ENCODE assay signal across 20 cellular contexts in genomic region chr10:131975796-131976195, GRCh38. TPM values are rescaled to one million over a fixed set of nuclear protein-coding genes. Genes with fewer than 3 reads are reported as not detected.
DNase-seq lines count a peak whose midpoint lies in the region; ATAC-seq, FAIRE-seq and TF ChIP-seq lines count a peak whose summit lies in the region.
"Had no signal": no experiment of that assay in that cellular context is flagged by ENCODE, and none has a peak within 500 bp of the region (broad histone marks: within the 10 kb centered on the region; RNA-seq: fewer than 3 reads in every experiment).

No MANE protein-coding gene starts in this region.

- H3K4me1 Mint-ChIP-seq in stimulated activated effector memory CD8-positive, alpha-beta T cell treated with anti-CD3 and anti-CD28 coated beads, Interleukin-12 subunit alpha, Interleukin-12 subunit beta, amount 100 ng/mL, for 72 hours: peaks cover 90% of the 10 kb centered on the region
- H3K4me1 Mint-ChIP-seq in natural killer cell: peaks cover 54 to 80% of the 10 kb centered on the region in 2 donors

- H3K36me3 ChIP-seq in cardiac muscle cell (peaks cover 34% of the 10 kb centered on the region), heart left ventricle (peaks cover 0 to 14% (median 7%) of the 10 kb centered on the region in 9 donors), IMR-90 (ENCODE audit: control insufficient read depth, insufficient read depth, low read length) (peaks cover 59% of the 10 kb centered on the region), GM12878 (ENCODE audit: control insufficient read depth in 2 of 2, insufficient read depth in 2 of 2, low read length in 1 of 2) (peaks cover 4 to 32% of the 10 kb centered on the region in 2 experiments)

- no peak overlapping the region for H3K56ac ChIP-seq in IMR-90 (ENCODE audit: extremely low read depth, insufficient read depth, low read length)

- no peaks in the 10 kb centered on the region for H3K9me3 Mint-ChIP-seq in stimulated activated effector memory CD8-positive, alpha-beta T cell treated with anti-CD3 and anti-CD28 coated beads, Interleukin-12 subunit alpha, Interleukin-12 subunit beta, amount 100 ng/mL, for 72 hours
- no peaks in the 10 kb centered on the region for H3K9me3 Mint-ChIP-seq in natural killer cell
- H3K9me3 Mint-ChIP-seq: naive B cell had no signal

- dilution Hi-C loops in IMR-90 (cut with HindIII; ENCODE audit: low sequenced_read_pairs, unreplicated experiment): no loop called here

- no peak overlapping the region for H3K14ac ChIP-seq in IMR-90 (replicated peaks; ENCODE audit: low read depth, low read length)

- no peaks in the 10 kb centered on the region for H3K9me3 ChIP-seq in cardiac muscle cell (ENCODE audit: low read depth)
- H3K9me3 ChIP-seq in heart left ventricle: no peaks in the 10 kb centered on the region
- H3K9me3 ChIP-seq in IMR-90 (ENCODE audit: control insufficient read depth, insufficient read depth, low read length): no peaks in the 10 kb centered on the region
- no peaks in the 10 kb centered on the region for H3K9me3 ChIP-seq in GM12878 (replicated peaks; ENCODE audit: control insufficient read depth, insufficient read depth, low read length)
- H3K9me3 ChIP-seq: HAP-1, Peyer's patch, vagina had no signal

- no peak overlapping the region for H2BK15ac ChIP-seq in IMR-90 (ENCODE audit: low read depth, low read length)

- CTCF ChIA-PET in IMR-90 (lab: Yijun Ruan, JAX) (interaction anchor here (1.2 kb wide), 1 partner anchor 47 kb away, joined by 4 read pairs; no protein-coding TSS in a partner anchor), GM12878 (lab: Yijun Ruan, JAX) (no interaction called here)

- peaks cover 4 to 88% of the 10 kb centered on the region in 2 experiments; a peak in 2 of 4 replicates for H3K79me1 ChIP-seq in IMR-90 (ENCODE audit: low read depth in 1 of 2, low read length in 2 of 2)

- H3K9ac ChIP-seq in IMR-90 (ENCODE audit: low read depth, low read length) (no peak overlapping the region), GM12878 (ENCODE audit: control insufficient read depth, insufficient read depth, low read length) (no peak overlapping the region)

- no peak overlapping the region for H2BK5ac ChIP-seq in IMR-90 (ENCODE audit: low read depth, low read length, poor library complexity, severe bottlenecking)

- TF ChIP-seq RAD21 in IMR-90 (IDR thresholded peaks at IDR 0.05; ENCODE audit: low read length): no peak
- no peak for TF ChIP-seq RAD21 in GM12878 (IDR thresholded peaks at IDR 0.05; ENCODE audit: insufficient read depth, low read depth, low read length)

- H3K4me2 ChIP-seq in IMR-90 (ENCODE audit: low read depth, low read length) (no peak overlapping the region), GM12878 (ENCODE audit: control insufficient read depth, insufficient read depth) (0 out of 2 replicates have a peak overlapping the region, but pooled peaks have one; percentile 12)

- H2AK9ac ChIP-seq in IMR-90 (replicated peaks; ENCODE audit: low read depth, low read length, poor library complexity): peak overlapping the region; percentile 3

- DNase-seq in cardiac muscle cell (ENCODE audit: low read depth in 1 of 2, low spot score in 1 of 2): no peak
- no peak for DNase-seq in heart left ventricle
- no peak for DNase-seq in IMR-90
- DNase-seq in GM12878 (ENCODE audit: low read depth, low spot score): no peak
- no peak for DNase-seq in stimulated activated effector memory CD8-positive, alpha-beta T cell treated with anti-CD3 and anti-CD28 coated beads, Interleukin-12 subunit alpha, Interleukin-12 subunit beta, amount 100 ng/mL, for 72 hours (ENCODE audit: low spot score in 2 of 2)
- DNase-seq in natural killer cell: no peak
- DNase-seq: activated CD4-positive, CD25-positive, alpha-beta regulatory T cell treated with anti-CD3 and anti-CD28 coated beads, Interleukin-2, amount 50 U/mL, for 72 hours; central memory CD4-positive, alpha-beta T cell; dermis blood vessel endothelial cell; GF-D8; left colon; naive B cell; NCI-H2107; NK-92 treated with Interleukin-12 subunit alpha and Interleukin-12 subunit beta, amount 100 ng/mL, for 24 hours; Peyer's patch; T1000 had no signal

- H4K91ac ChIP-seq in IMR-90 (ENCODE audit: insufficient read depth, low read depth, low read length): no peak overlapping the region

- H4K8ac ChIP-seq in IMR-90 (ENCODE audit: low read depth in 2 of 2, low read length in 2 of 2): no peak overlapping the region

- H3K18ac ChIP-seq in IMR-90 (ENCODE audit: low read depth, low read length): no peak overlapping the region

- no peak overlapping the region for H3K4ac ChIP-seq in IMR-90 (ENCODE audit: low read depth, low read length)

- H2AFZ ChIP-seq in IMR-90 (replicated peaks; ENCODE audit: low read length, poor library complexity): no peak overlapping the region
- no peak overlapping the region for H2AFZ ChIP-seq in GM12878 (ENCODE audit: control insufficient read depth, low read depth, low read length)

- RAD21 ChIA-PET in GM12878 (lab: Charles Lee; ENCODE audit: unreplicated experiment): no interaction called here

- no peak for FAIRE-seq in GM12878 (lab: Jason Lieb, UNC)
- FAIRE-seq: endothelial cell of umbilical vein had no signal

- H3K79me2 ChIP-seq in GM12878 (ENCODE audit: control insufficient read depth, insufficient read depth, low read length): peaks cover 86% of the 10 kb centered on the region

- no peak overlapping the region for H3K4me3 Mint-ChIP-seq in stimulated activated effector memory CD8-positive, alpha-beta T cell treated with anti-CD3 and anti-CD28 coated beads, Interleukin-12 subunit alpha, Interleukin-12 subunit beta, amount 100 ng/mL, for 72 hours
- no peak overlapping the region for H3K4me3 Mint-ChIP-seq in natural killer cell
- H3K4me3 Mint-ChIP-seq: naive B cell had no signal

- no peak overlapping the region for H2BK20ac ChIP-seq in IMR-90 (ENCODE audit: low read depth, low read length)

- SMC1A ChIA-PET in GM12878 (lab: Charles Lee; ENCODE audit: uncharacterized antibody, unreplicated experiment): interaction anchor here (1.3 kb wide), 1 partner anchor 8 kb away, joined by 3 read pairs; no protein-coding TSS in a partner anchor

- POLR2A ChIA-PET in IMR-90 (lab: Charles Lee; ENCODE audit: unreplicated experiment): no interaction called here
- POLR2A ChIA-PET in GM12878 (lab: Charles Lee): interaction anchor here (0.5 kb wide), 1 partner anchor 10 kb away, joined by 3 read pairs; no protein-coding TSS in a partner anchor

- in situ Hi-C loops in IMR-90 (cut with MboI; ENCODE audit: low sequenced_read_pairs): no loop called here
- in situ Hi-C loops in GM12878 (cut with MboI): no loop called here

- no peak for TF ChIP-seq EP300 in GM12878 (IDR thresholded peaks at IDR 0.05; ENCODE audit: borderline replicate concordance in 1 of 2, control insufficient read depth in 1 of 2, low read depth in 2 of 2, low read length in 2 of 2)

- no peak overlapping the region for H2AK5ac ChIP-seq in IMR-90 (ENCODE audit: low read depth, low read length)

- no peaks in the 10 kb centered on the region for H3K27me3 ChIP-seq in cardiac muscle cell
- no peaks in the 10 kb centered on the region for H3K27me3 ChIP-seq in heart left ventricle
- no peaks in the 10 kb centered on the region for H3K27me3 ChIP-seq in IMR-90 (ENCODE audit: control insufficient read depth, insufficient read depth, low read length)
- H3K27me3 ChIP-seq in GM12878 (replicated peaks in 1 of 2; ENCODE audit: control insufficient read depth in 2 of 2, insufficient read depth in 2 of 2, low read length in 1 of 2): no peaks in the 10 kb centered on the region
- H3K27me3 ChIP-seq: Peyer's patch, vagina had no signal

- peaks cover 100% of the 10 kb centered on the region for H3K36me3 Mint-ChIP-seq in stimulated activated effector memory CD8-positive, alpha-beta T cell treated with anti-CD3 and anti-CD28 coated beads, Interleukin-12 subunit alpha, Interleukin-12 subunit beta, amount 100 ng/mL, for 72 hours
- H3K36me3 Mint-ChIP-seq in natural killer cell: no peaks in the 10 kb centered on the region

- TF ChIP-seq CTCF in cardiac muscle cell (IDR thresholded peaks at IDR 0.05; ENCODE audit: low read depth, low read length): no peak
- TF ChIP-seq CTCF in heart left ventricle (IDR thresholded peaks at IDR 0.05): no peak
- TF ChIP-seq CTCF in IMR-90 (conservative IDR thresholded peaks at IDR 0.05; ENCODE audit: low read depth, low read length): no peak
- TF ChIP-seq CTCF in GM12878 (IDR thresholded peaks at IDR 0.05 in 2 of 3, conservative IDR thresholded peaks at IDR 0.05 in 1 of 3; ENCODE audit: control insufficient read depth in 2 of 3, extremely low read depth in 1 of 3, insufficient read depth in 1 of 3, low read depth in 3 of 3, low read length in 3 of 3): no peak
- TF ChIP-seq CTCF in natural killer cell (IDR thresholded peaks at IDR 0.05): no peak

- H3K4me3 ChIP-seq in cardiac muscle cell: no peak overlapping the region
- H3K4me3 ChIP-seq in heart left ventricle: no peak overlapping the region
- no peak overlapping the region for H3K4me3 ChIP-seq in IMR-90 (ENCODE audit: insufficient read depth, low read depth, low read length)
- H3K4me3 ChIP-seq in GM12878: no peak overlapping the region
- H3K4me3 ChIP-seq: HAP-1, Peyer's patch, vagina had no signal

- no peak for TF ChIP-seq POLR2A in heart left ventricle (IDR thresholded peaks at IDR 0.05)
- no peak for TF ChIP-seq POLR2A in IMR-90 (IDR thresholded peaks at IDR 0.05; ENCODE audit: low read depth, low read length)
- no peak for TF ChIP-seq POLR2A in GM12878 (IDR thresholded peaks at IDR 0.05; ENCODE audit: low read depth, low read length)

- no peak overlapping the region for H3K23ac ChIP-seq in IMR-90 (ENCODE audit: low read depth, low read length)

- BruUV-seq in IMR-90 (replicated peaks; lab: Mats Ljungman, UMichigan): no TSS peak
- no TSS peak for BruUV-seq in GM12878 (replicated peaks; lab: Mats Ljungman, UMichigan)

- H3K27ac ChIP-seq in cardiac muscle cell (peak overlapping the region; percentile 19), heart left ventricle (peak overlapping the region in 2 of 12 donors; percentile 78 to 82), IMR-90 (ENCODE audit: insufficient read depth, low read length) (no peak overlapping the region), GM12878 (ENCODE audit: control insufficient read depth, insufficient read depth) (no peak overlapping the region)
- H3K27ac ChIP-seq: Peyer's patch, vagina had no signal

- peak overlapping the region; percentile 56 for H3K27ac Mint-ChIP-seq in stimulated activated effector memory CD8-positive, alpha-beta T cell treated with anti-CD3 and anti-CD28 coated beads, Interleukin-12 subunit alpha, Interleukin-12 subunit beta, amount 100 ng/mL, for 72 hours
- no peak overlapping the region for H3K27ac Mint-ChIP-seq in natural killer cell

- intact Hi-C loops in heart left ventricle (cut with DNase I): loop anchor here in 5 of 10 donors (5.0 to 10.0 kb wide), 2 partner anchors 71 to 73 kb away; partner anchors contain the start of gene PPP2R2D (in 5 of the 5)
- intact Hi-C loops in IMR-90 (cut with micrococcal nuclease): no loop called here
- intact Hi-C loops in GM12878 (cut with micrococcal nuclease; ENCODE audit: unreplicated experiment): no loop called here
- intact Hi-C loops in natural killer cell (cut with micrococcal nuclease): no loop called here

- H4K20me1 ChIP-seq in IMR-90 (ENCODE audit: insufficient read depth, low read length) (peaks cover 97% of the 10 kb centered on the region), GM12878 (ENCODE audit: control insufficient read depth, insufficient read depth) (peaks cover 23% of the 10 kb centered on the region)

- 88 to 92% (median 91%) methylated on average over 10 of the region's 10 CpGs for WGBS in heart left ventricle, 4 donors
- WGBS in IMR-90 (ENCODE audit: extremely low coverage in 2 of 2, insufficient read length in 1 of 2), 2 experiments: 91% methylated on average over 8 of the region's 10 CpGs; no CpG with 5 or more reads in 1 of the 2 experiments
- WGBS in GM12878 (ENCODE audit: insufficient coverage, insufficient replicate concordance, low lambda C conversion rate, missing lambda C conversion rate): 91% methylated on average over 10 of the region's 10 CpGs

- peaks cover 31% of the 10 kb centered on the region for H3K9me1 ChIP-seq in IMR-90 (ENCODE audit: insufficient read depth, low read length)

- peaks cover 57% of the 10 kb centered on the region for H3K4me1 ChIP-seq in cardiac muscle cell (ENCODE audit: low read depth)
- H3K4me1 ChIP-seq in heart left ventricle: peaks cover 10 to 83% (median 53%) of the 10 kb centered on the region in 12 donors
- H3K4me1 ChIP-seq in IMR-90 (ENCODE audit: control insufficient read depth, insufficient read depth, low read length): peaks cover 26% of the 10 kb centered on the region
- peaks cover 7% of the 10 kb centered on the region for H3K4me1 ChIP-seq in GM12878 (ENCODE audit: control insufficient read depth, insufficient read depth, low read length)

- no peaks in the 10 kb centered on the region for H3K27me3 Mint-ChIP-seq in natural killer cell (ENCODE audit: low read depth in 2 of 2)

- no peak overlapping the region for H4K5ac ChIP-seq in IMR-90 (ENCODE audit: low read depth, low read length)

- no peak for ATAC-seq in heart left ventricle
- no peak for ATAC-seq in IMR-90 (ENCODE audit: low read depth)
- no peak for ATAC-seq in GM12878
- ATAC-seq in stimulated activated effector memory CD8-positive, alpha-beta T cell treated with anti-CD3 and anti-CD28 coated beads, Interleukin-12 subunit alpha, Interleukin-12 subunit beta, amount 100 ng/mL, for 72 hours: no peak
- no peak for ATAC-seq in GM19351 (IDR thresholded peaks at IDR 0.05; ENCODE audit: unreplicated experiment)
- no peak for ATAC-seq in natural killer cell
- ATAC-seq: left colon had no signal

- no peak overlapping the region for H2BK120ac ChIP-seq in IMR-90 (ENCODE audit: low read depth, low read length)

RNA-seq across cellular contexts. Expression of gene BNIP3, which starts 5.9 kb away (rescaled TPM):
- total RNA-seq in cardiac muscle cell (1,301 and 1,791 TPM in 2 replicates), heart left ventricle (100 to 1,000 TPM in 8 of 9 donors, 10 to 100 TPM in 1; 97.1 to 711 (median 130) TPM), IMR-90 (2012; rRNA removed) (134 and 252 TPM in 2 replicates), GM12878 (2014; rRNA removed) (27.9 and 31.6 TPM in 2 replicates), GM12878 (2014; rRNA removed; fragmentation: Illumina TruSeq; extraction: Trizol) (25.0 and 27.0 TPM in 2 replicates), GM12878 (2021) (28.7 and 31.9 TPM in 2 replicates), natural killer cell (10 to 100 TPM in 2 of 3 donors, 1 to 10 TPM in 1; 9.9 to 12.9 (median 12.1) TPM)
- polyA plus RNA-seq in cardiac muscle cell (675 and 686 TPM in 2 replicates), heart left ventricle (100 to 1,000 TPM in 1 of 2 donors, 10 to 100 TPM in 1; 48.1 to 119 TPM), IMR-90 (2012; rRNA removed) (181 and 211 TPM in 2 replicates), GM12878 (2011; rRNA removed) (122 and 204 TPM in 2 replicates), GM12878 (2014; fragmentation: Illumina TruSeq; extraction: Trizol) (30.7 and 31.2 TPM in 2 replicates), GM12878 (2014; fragmentation: Nextera tagmentation; extraction: Ambion mirVana) (10 to 100 TPM in 1 of 2 experiments, 1 to 10 TPM in 1; 7.7 to 14.0 TPM), GM12878 (2014; rRNA removed) (41.6 and 41.8 TPM in 2 replicates), GM12878 (2016; fragmentation: Nextera tagmentation; extraction: Ambion mirVana) (10 to 100 TPM; 35.8 to 40.2 TPM)
- polyA plus RNA-seq in IMR-90 (2012; cell fraction: cytosol; rRNA removed): 221 and 286 TPM in 2 replicates
- polyA plus RNA-seq in IMR-90 (2012; cell fraction: nucleus; rRNA removed; ENCODE audit: low replicate concordance): 248 and 274 TPM in 2 replicates
- total RNA-seq in GM12878 (2013; cell fraction: nucleolus; rRNA removed): 159 and 174 TPM in 2 replicates
- polyA plus RNA-seq in GM12878 (2011; ENCODE audit: low read depth): 33.5 TPM
- 69.8 and 101 TPM in 2 replicates for polyA plus RNA-seq in GM12878 (2011; cell fraction: cytosol; rRNA removed)
- polyA plus RNA-seq in GM12878 (2011; cell fraction: nucleus; rRNA removed): 95.0 and 131 TPM in 2 replicates
- polyA plus RNA-seq in GM12878 (2012): 62.6 and 115 TPM in 2 replicates
- 34.5 and 49.7 TPM in 2 replicates for polyA minus RNA-seq in GM12878 (2011; rRNA and poly(A)+ RNA removed)
- 30.2 and 31.9 TPM in 2 replicates for polyA minus RNA-seq in GM12878 (2011; cell fraction: cytosol; rRNA and poly(A)+ RNA removed)
- 40.9 and 42.3 TPM in 2 replicates for polyA minus RNA-seq in GM12878 (2011; cell fraction: nucleus; rRNA and poly(A)+ RNA removed)
